ENCODE assay signal across 8 cellular contexts in the genomic region with DNA sequence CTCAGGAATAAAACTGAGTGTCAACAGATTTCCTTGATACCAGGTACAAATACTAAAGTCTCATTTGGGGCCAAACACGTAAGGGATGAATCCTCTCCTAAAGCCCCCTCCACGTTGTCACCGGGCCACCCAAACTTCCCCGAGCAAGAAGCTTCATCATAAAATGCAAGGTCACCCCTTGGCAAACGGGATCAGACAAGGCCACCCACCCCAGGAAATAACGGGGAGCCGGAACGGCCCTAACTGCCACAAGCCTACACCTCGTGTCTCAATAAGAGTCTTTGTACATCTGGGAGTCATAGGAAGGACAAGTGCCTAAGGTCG. TPM values are rescaled to one million over a fixed set of nuclear protein-coding genes. Genes with fewer than 3 reads are reported as not detected.
DNase-seq lines count a peak whose midpoint lies in the region; ATAC-seq and TF ChIP-seq lines count a peak whose summit lies in the region.

No MANE protein-coding gene starts in this region.

- H3K27ac ChIP-seq in HEK293 (ENCODE audit: extremely low read depth, low read depth, low read length) (peak overlapping the region; percentile 100), iPS DF 6.9 (ENCODE audit: low read length) (no peak overlapping the region)

- CTCF ChIA-PET in HEK293 (lab: Yijun Ruan, JAX) = no interaction called here

- DNase-seq in iPS DF 6.9 (ENCODE audit: low read depth, low spot score) = no peak
- DNase-seq in NCI-H748 treated with DMSO at 0.1 percent for 48 hours (lab: John Stamatoyannopoulos, UW) = no peak
- DNase-seq in NOMO-1 treated with DMSO at 0.1 percent for 48 hours (lab: John Stamatoyannopoulos, UW; ENCODE audit: unreplicated experiment) = no peak
- DNase-seq in HuH-7 (ENCODE audit: low spot score) = no peak

- WGBS in iPS DF 6.9 (ENCODE audit: insufficient coverage, insufficient read length) = no CpG with 5 or more reads among the region's 10 CpGs

- H3K4me3 ChIP-seq in HEK293 (ENCODE audit: low read depth, low read length) (peak overlapping the region; percentile 99), iPS DF 6.9 (ENCODE audit: low read length) (peak overlapping the region; percentile 100)

- H3K9me3 ChIP-seq in HEK293 (ENCODE audit: control insufficient read depth, insufficient read depth, low read depth, low read length) (no peaks in the 10 kb centered on the region), iPS DF 6.9 (ENCODE audit: control insufficient read depth, insufficient read depth, low read length) (no peaks in the 10 kb centered on the region)

- H3K4me3 Mint-ChIP-seq in activated T-helper 17 cell treated with anti-CD3 and anti-CD28 coated beads, Interleukin-2, amount 50 U/mL, for 72 hours = peak overlapping the region; percentile 98
- peak overlapping the region; percentile 93 for H3K4me3 Mint-ChIP-seq in stimulated activated memory B cell treated with anti-CD40 and anti-IgM and Interleukin-4, amounts not matched to agents 10 μg/mL and 1 μg/mL and 100 μg/mL, for 72 hours

- POLR2A ChIA-PET in HEK293 (lab: Yijun Ruan, JAX) = interaction anchor here (1.4 to 8.3 kb wide), 7 partner anchors 14 to 200 kb away, joined by 3 to 258 read pairs (median 5); partner anchors contain the start of genes DAPK3 and PIAS4

- no peaks in the 10 kb centered on the region for H3K9me3 Mint-ChIP-seq in activated T-helper 17 cell treated with anti-CD3 and anti-CD28 coated beads, Interleukin-2, amount 50 U/mL, for 72 hours
- H3K9me3 Mint-ChIP-seq in stimulated activated memory B cell treated with anti-CD40 and anti-IgM and Interleukin-4, amounts not matched to agents 10 μg/mL and 1 μg/mL and 100 μg/mL, for 72 hours = no peaks in the 10 kb centered on the region

- ATAC-seq in activated T-helper 17 cell treated with anti-CD3 and anti-CD28 coated beads, Interleukin-2, amount 50 U/mL, for 72 hours (replicated peaks) = no peak
- ATAC-seq in stimulated activated memory B cell treated with anti-CD40 and anti-IgM and Interleukin-4, amounts not matched to agents 10 μg/mL and 1 μg/mL and 100 μg/mL, for 72 hours = no peak
- no peak for ATAC-seq in GM18517 (IDR thresholded peaks at IDR 0.05; ENCODE audit: unreplicated experiment)

- no peak for TF ChIP-seq CTCF in HEK293 (tag by site-specific recombination; IDR thresholded peaks at IDR 0.05)

- peaks cover 28% of the 10 kb centered on the region for H3K4me1 Mint-ChIP-seq in activated T-helper 17 cell treated with anti-CD3 and anti-CD28 coated beads, Interleukin-2, amount 50 U/mL, for 72 hours
- H3K4me1 Mint-ChIP-seq in stimulated activated memory B cell treated with anti-CD40 and anti-IgM and Interleukin-4, amounts not matched to agents 10 μg/mL and 1 μg/mL and 100 μg/mL, for 72 hours = peaks cover 65% of the 10 kb centered on the region

- H3K4me1 ChIP-seq in HEK293 (ENCODE audit: control insufficient read depth, insufficient read depth, low read length) (peaks cover 11% of the 10 kb centered on the region; the same call in 1 of the 2 replicates), iPS DF 6.9 (ENCODE audit: control insufficient read depth, insufficient read depth, low read length) (peaks cover 2% of the 10 kb centered on the region)

- peak overlapping the region; percentile 97 for H3K27ac Mint-ChIP-seq in activated T-helper 17 cell treated with anti-CD3 and anti-CD28 coated beads, Interleukin-2, amount 50 U/mL, for 72 hours
- H3K27ac Mint-ChIP-seq in stimulated activated memory B cell treated with anti-CD40 and anti-IgM and Interleukin-4, amounts not matched to agents 10 μg/mL and 1 μg/mL and 100 μg/mL, for 72 hours = peak overlapping the region; percentile 92

- peaks cover 61% of the 10 kb centered on the region for H3K36me3 Mint-ChIP-seq in activated T-helper 17 cell treated with anti-CD3 and anti-CD28 coated beads, Interleukin-2, amount 50 U/mL, for 72 hours (ENCODE audit: low read depth)
- H3K36me3 Mint-ChIP-seq in stimulated activated memory B cell treated with anti-CD40 and anti-IgM and Interleukin-4, amounts not matched to agents 10 μg/mL and 1 μg/mL and 100 μg/mL, for 72 hours = peaks cover 53% of the 10 kb centered on the region

- no peaks in the 10 kb centered on the region for H3K27me3 Mint-ChIP-seq in activated T-helper 17 cell treated with anti-CD3 and anti-CD28 coated beads, Interleukin-2, amount 50 U/mL, for 72 hours
- no peaks in the 10 kb centered on the region for H3K27me3 Mint-ChIP-seq in stimulated activated memory B cell treated with anti-CD40 and anti-IgM and Interleukin-4, amounts not matched to agents 10 μg/mL and 1 μg/mL and 100 μg/mL, for 72 hours

- H3K27me3 ChIP-seq in iPS DF 6.9 (ENCODE audit: control insufficient read depth, insufficient read depth, low read length) = no peaks in the 10 kb centered on the region

- H3K36me3 ChIP-seq in HEK293 (ENCODE audit: control insufficient read depth in 2 of 2, insufficient read depth in 1 of 2, low read length in 2 of 2) = peaks cover 18 to 54% of the 10 kb centered on the region in 2 experiments
- H3K36me3 ChIP-seq in iPS DF 6.9 (ENCODE audit: control insufficient read depth, insufficient read depth, low read length) = peaks cover 47% of the 10 kb centered on the region

TF ChIP-seq in HEK293, 187 proteins besides CTCF, POLR2A, EP300 and RAD21:
- TF ChIP-seq ZNF292 (tag by site-specific recombination; IDR thresholded peaks at IDR 0.05; ENCODE audit: borderline replicate concordance, low read depth) (no peak), ZNF426 (tag by site-specific recombination; IDR thresholded peaks at IDR 0.05) (0 out of 2 replicates have a peak, but pooled peaks have one; percentile 2)

RNA-seq across cellular contexts. Expression of gene EEF2, which starts 0.7 kb away (rescaled TPM):
- 1,000 to 10,000 TPM; 3,211 to 3,379 TPM for total RNA-seq in activated T-helper 17 cell treated with anti-CD3 and anti-CD28 coated beads, Interleukin-2, amount 50 U/mL, for 72 hours

RNA-seq across cellular contexts. Expression of gene DAPK3, which starts 13.6 kb away (rescaled TPM):
- 10 to 100 TPM; 37.5 to 40.6 TPM for total RNA-seq in activated T-helper 17 cell treated with anti-CD3 and anti-CD28 coated beads, Interleukin-2, amount 50 U/mL, for 72 hours

RNA-seq across cellular contexts. Expression of gene PIAS4, which starts 23.0 kb away (rescaled TPM):
- total RNA-seq in activated T-helper 17 cell treated with anti-CD3 and anti-CD28 coated beads, Interleukin-2, amount 50 U/mL, for 72 hours = 10 to 100 TPM; 32.8 to 39.1 TPM

RNA-seq across cellular contexts. Expression of gene NMRK2, which starts 51.7 kb away (rescaled TPM):
- not detected for total RNA-seq in activated T-helper 17 cell treated with anti-CD3 and anti-CD28 coated beads, Interleukin-2, amount 50 U/mL, for 72 hours
